Comparison of ENCODE assay signal across 35 cellular contexts in genomic region chr18:45559258-45559657, GRCh38. TPM values are rescaled to one million over a fixed set of nuclear protein-coding genes. Genes with fewer than 3 reads are reported as not detected.
"Had no signal": no experiment of that assay in that cellular context is flagged by ENCODE, and none has a peak within 500 bp of the region (broad histone marks: within the 10 kb centered on the region; RNA-seq: fewer than 3 reads in every experiment).

No MANE protein-coding gene starts in this region.

- H3K27me3 ChIP-seq: adrenal gland, body of pancreas, brain microvascular endothelial cell, breast epithelium had no signal

- H3K4me3 Mint-ChIP-seq: activated B cell treated with CpG ODN at 0.5 μM for 24 hours; activated CD4-positive, alpha-beta memory T cell treated with anti-CD3 and anti-CD28 coated beads for 36 hours; activated CD4-positive, alpha-beta T cell treated with anti-CD3 and anti-CD28 coated beads, Interleukin-2, amount 10 ng/mL, durations not matched to agents 24 days and 14 days; activated CD8-positive, alpha-beta memory T cell treated with anti-CD3 and anti-CD28 coated beads, Interleukin-2, amount 10 ng/mL, durations not matched to agents 7 days and 5 days; activated CD8-positive, alpha-beta T cell treated with anti-CD3 and anti-CD28 coated beads for 36 hours; activated naive CD4-positive, alpha-beta T cell treated with anti-CD3 and anti-CD28 coated beads for 36 hours; activated naive CD8-positive, alpha-beta T cell treated with anti-CD3 and anti-CD28 coated beads for 36 hours; activated T-cell treated with anti-CD3 and anti-CD28 coated beads, Interleukin-2, amount 50 U/mL, for 24 hours; central memory CD8-positive, alpha-beta T cell; T-helper 1 cell treated with Interleukin-12 subunit alpha and Interleukin-12 subunit beta and Interleukin-4 antibody, amounts not matched to agents 30 μg/mL and 1 μg/mL, for 36 hours; T-helper 2 cell treated with Interferon-gamma antibody and Interleukin-4, amounts not matched to agents 5 μg/mL and 100 μg/mL, for 36 hours had no signal

- DNase-seq: activated B cell treated with CpG ODN at 0.5 μM for 24 hours; activated CD4-positive, alpha-beta memory T cell treated with anti-CD3 and anti-CD28 coated beads for 36 hours; activated CD4-positive, alpha-beta T cell treated with anti-CD3 and anti-CD28 coated beads for 4 hours; activated CD4-positive, alpha-beta T cell treated with anti-CD3 and anti-CD28 coated beads, Interleukin-2, amount 10 ng/mL, durations not matched to agents 24 days and 14 days; activated CD4-positive, alpha-beta T cell treated with anti-CD3 and anti-CD28 coated beads, Interleukin-2, amount 50 U/mL, for 1 hour; activated CD4-positive, alpha-beta T cell treated with anti-CD3 and anti-CD28 coated beads, Interleukin-2, amount 50 U/mL, for 4 hours; activated CD4-positive, CD25-positive, alpha-beta regulatory T cell treated with anti-CD3 and anti-CD28 coated beads, Interleukin-2, amount 50 U/mL, for 72 hours; activated CD8-positive, alpha-beta memory T cell treated with anti-CD3 and anti-CD28 coated beads, Interleukin-2, amount 10 ng/mL, durations not matched to agents 7 days and 5 days; activated CD8-positive, alpha-beta memory T cell treated with anti-CD3 and anti-CD28 coated beads, Interleukin-2, amount 50 U/mL, for 48 hours; activated CD8-positive, alpha-beta T cell treated with anti-CD3 and anti-CD28 coated beads for 36 hours; activated effector memory CD4-positive, alpha-beta T cell treated with anti-CD3 and anti-CD28 coated beads, Interleukin-2, amount 50 U/mL, for 16 hours; activated gamma-delta T cell treated with Interleukin-2 at 50 U/mL for 16 hours; activated naive CD4-positive, alpha-beta T cell; activated naive CD4-positive, alpha-beta T cell treated with anti-CD3 and anti-CD28 coated beads for 36 hours; activated naive CD4-positive, alpha-beta T cell treated with anti-CD3 and anti-CD28 coated beads, Interleukin-2, amount 50 U/mL, for 16 hours; activated naive CD8-positive, alpha-beta T cell treated with anti-CD3 and anti-CD28 coated beads for 36 hours; activated T-cell treated with anti-CD3 and anti-CD28 coated beads, Interleukin-2, amount 50 U/mL, for 24 hours; activated T-cell treated with anti-CD3 and anti-CD28 coated beads, Interleukin-2, amount 50 U/mL, for 48 hours; adrenal gland; amniotic stem cell; aorta; body of pancreas; brain microvascular endothelial cell; T-helper 1 cell; T-helper 2 cell; T-helper 9 cell had no signal

- H3K36me3 Mint-ChIP-seq: activated CD4-positive, alpha-beta memory T cell treated with anti-CD3 and anti-CD28 coated beads for 36 hours; activated CD8-positive, alpha-beta memory T cell treated with anti-CD3 and anti-CD28 coated beads, Interleukin-2, amount 10 ng/mL, durations not matched to agents 7 days and 5 days; activated naive CD4-positive, alpha-beta T cell treated with anti-CD3 and anti-CD28 coated beads, Interleukin-2, amount 50 U/mL, for 72 hours; activated naive CD8-positive, alpha-beta T cell treated with anti-CD3 and anti-CD28 coated beads for 36 hours had no signal

- H3K4me1 Mint-ChIP-seq: activated B cell treated with CpG ODN at 0.5 μM for 24 hours; activated CD4-positive, alpha-beta T cell treated with anti-CD3 and anti-CD28 coated beads, Interleukin-2, amount 10 ng/mL, durations not matched to agents 24 days and 14 days; activated CD8-positive, alpha-beta memory T cell treated with anti-CD3 and anti-CD28 coated beads, Interleukin-2, amount 10 ng/mL, durations not matched to agents 7 days and 5 days; activated naive CD8-positive, alpha-beta T cell treated with anti-CD3 and anti-CD28 coated beads for 36 hours; central memory CD8-positive, alpha-beta T cell had no signal

- H3K9me3 ChIP-seq: adrenal gland, body of pancreas, breast epithelium had no signal

- FAIRE-seq: astrocyte, TTC549 had no signal

- ATAC-seq: activated CD8-positive, alpha-beta memory T cell treated with anti-CD3 and anti-CD28 coated beads, Interleukin-2, amount 10 ng/mL, durations not matched to agents 7 days and 5 days; activated CD8-positive, alpha-beta T cell treated with anti-CD3 and anti-CD28 coated beads for 36 hours; activated naive CD4-positive, alpha-beta T cell treated with anti-CD3 and anti-CD28 coated beads, Interleukin-2, amount 50 U/mL, for 72 hours; body of pancreas had no signal

- H3K27ac ChIP-seq: adrenal gland, body of pancreas, brain microvascular endothelial cell, breast epithelium, VCaP had no signal

- H3K4me3 ChIP-seq: adrenal gland, body of pancreas, breast epithelium had no signal

- H3K9me3 Mint-ChIP-seq: activated B cell treated with CpG ODN at 0.5 μM for 24 hours; activated CD4-positive, alpha-beta memory T cell treated with anti-CD3 and anti-CD28 coated beads for 36 hours; activated CD4-positive, alpha-beta T cell treated with anti-CD3 and anti-CD28 coated beads, Interleukin-2, amount 10 ng/mL, durations not matched to agents 24 days and 14 days; activated CD8-positive, alpha-beta T cell treated with anti-CD3 and anti-CD28 coated beads for 36 hours; activated naive CD4-positive, alpha-beta T cell treated with anti-CD3 and anti-CD28 coated beads for 36 hours; activated naive CD4-positive, alpha-beta T cell treated with anti-CD3 and anti-CD28 coated beads, Interleukin-2, amount 50 U/mL, for 72 hours; activated naive CD8-positive, alpha-beta T cell treated with anti-CD3 and anti-CD28 coated beads for 36 hours; activated T-cell treated with anti-CD3 and anti-CD28 coated beads, Interleukin-2, amount 50 U/mL, for 24 hours; central memory CD8-positive, alpha-beta T cell; T-helper 1 cell treated with Interleukin-12 subunit alpha and Interleukin-12 subunit beta and Interleukin-4 antibody, amounts not matched to agents 30 μg/mL and 1 μg/mL, for 36 hours; T-helper 2 cell treated with Interferon-gamma antibody and Interleukin-4, amounts not matched to agents 5 μg/mL and 100 μg/mL, for 36 hours had no signal

- H3K27me3 Mint-ChIP-seq: activated CD4-positive, alpha-beta memory T cell treated with anti-CD3 and anti-CD28 coated beads for 36 hours; activated CD4-positive, alpha-beta T cell treated with anti-CD3 and anti-CD28 coated beads, Interleukin-2, amount 10 ng/mL, durations not matched to agents 24 days and 14 days; activated CD8-positive, alpha-beta T cell treated with anti-CD3 and anti-CD28 coated beads for 36 hours; activated naive CD8-positive, alpha-beta T cell treated with anti-CD3 and anti-CD28 coated beads for 36 hours; activated T-cell treated with anti-CD3 and anti-CD28 coated beads, Interleukin-2, amount 50 U/mL, for 24 hours had no signal

- H3K36me3 ChIP-seq: adrenal gland, brain microvascular endothelial cell, breast epithelium had no signal

- H3K27ac Mint-ChIP-seq: activated B cell treated with CpG ODN at 0.5 μM for 24 hours; activated CD4-positive, alpha-beta memory T cell treated with anti-CD3 and anti-CD28 coated beads for 36 hours; activated CD4-positive, alpha-beta T cell treated with anti-CD3 and anti-CD28 coated beads, Interleukin-2, amount 10 ng/mL, durations not matched to agents 24 days and 14 days; activated CD8-positive, alpha-beta memory T cell treated with anti-CD3 and anti-CD28 coated beads, Interleukin-2, amount 10 ng/mL, durations not matched to agents 7 days and 5 days; activated CD8-positive, alpha-beta T cell treated with anti-CD3 and anti-CD28 coated beads for 36 hours; activated naive CD4-positive, alpha-beta T cell treated with anti-CD3 and anti-CD28 coated beads for 36 hours; activated naive CD4-positive, alpha-beta T cell treated with anti-CD3 and anti-CD28 coated beads, Interleukin-2, amount 50 U/mL, for 72 hours; activated naive CD8-positive, alpha-beta T cell treated with anti-CD3 and anti-CD28 coated beads for 36 hours; activated T-cell treated with anti-CD3 and anti-CD28 coated beads, Interleukin-2, amount 50 U/mL, for 24 hours; T-helper 1 cell treated with Interleukin-12 subunit alpha and Interleukin-12 subunit beta and Interleukin-4 antibody, amounts not matched to agents 30 μg/mL and 1 μg/mL, for 36 hours; T-helper 2 cell treated with Interferon-gamma antibody and Interleukin-4, amounts not matched to agents 5 μg/mL and 100 μg/mL, for 36 hours had no signal

- H3K4me1 ChIP-seq: adrenal gland, body of pancreas, breast epithelium had no signal

RNA-seq across cellular contexts. Expression of gene SLC14A2, which starts 56.0 kb away (rescaled TPM):
- total RNA-seq: activated B cell treated with CpG ODN at 0.5 μM for 24 hours; activated CD4-positive, alpha-beta T cell treated with anti-CD3 and anti-CD28 coated beads, Interleukin-2, amount 10 ng/mL, durations not matched to agents 24 days and 14 days; activated naive CD4-positive, alpha-beta T cell treated with anti-CD3 and anti-CD28 coated beads for 36 hours; activated naive CD4-positive, alpha-beta T cell treated with anti-CD3 and anti-CD28 coated beads, Interleukin-2, amount 50 U/mL, for 72 hours; astrocyte; body of pancreas; chondrocyte had no signal
